ENCODE assay signal across 23 cellular contexts in the genomic region with DNA sequence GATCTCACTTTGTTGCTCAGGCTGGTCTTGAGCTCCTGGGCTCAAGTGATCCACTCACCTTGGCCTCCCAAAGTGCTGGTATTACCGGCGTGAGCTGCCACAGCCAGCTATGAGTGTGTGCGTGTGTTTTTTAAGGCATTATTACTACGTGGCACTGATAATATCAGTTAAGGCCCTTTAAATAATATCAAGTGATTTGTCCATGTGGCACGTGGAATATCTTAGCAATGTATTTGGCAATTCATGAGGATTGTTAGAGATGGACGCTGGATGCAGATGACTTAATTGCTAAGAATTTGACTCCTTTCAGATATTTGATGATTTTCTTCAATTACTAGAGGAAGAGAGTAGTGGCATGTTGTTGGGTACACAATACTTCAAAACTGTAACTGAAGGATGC. TPM values are rescaled to one million over a fixed set of nuclear protein-coding genes. Genes with fewer than 3 reads are reported as not detected.
"Had no signal": no experiment of that assay in that cellular context is flagged by ENCODE, and none has a peak within 500 bp of the region (broad histone marks: within the 10 kb centered on the region; RNA-seq: fewer than 3 reads in every experiment).

No MANE protein-coding gene starts in this region.

- H3K27ac Mint-ChIP-seq: activated CD4-positive, alpha-beta T cell treated with anti-CD3 and anti-CD28 coated beads, Interleukin-2, amount 10 ng/mL, durations not matched to agents 7 days and 5 days; activated CD8-positive, alpha-beta T cell treated with anti-CD3 and anti-CD28 coated beads, Interleukin-2, amount 10 ng/mL, durations not matched to agents 7 days and 5 days; activated naive CD4-positive, alpha-beta T cell treated with anti-CD3 and anti-CD28 coated beads, Interleukin-2, amount 10 ng/mL, durations not matched to agents 7 days and 5 days; memory B cell; naive B cell; T-helper 1 cell treated with Interleukin-12 subunit alpha and Interleukin-12 subunit beta and Interleukin-4 antibody, amounts not matched to agents 30 μg/mL and 1 μg/mL, for 36 hours had no signal

- DNase-seq: activated CD4-positive, alpha-beta T cell treated with anti-CD3 and anti-CD28 coated beads, Interleukin-2, amount 10 ng/mL, durations not matched to agents 7 days and 5 days; activated CD8-positive, alpha-beta T cell treated with anti-CD3 and anti-CD28 coated beads, Interleukin-2, amount 10 ng/mL, durations not matched to agents 7 days and 5 days; activated naive CD4-positive, alpha-beta T cell treated with anti-CD3 and anti-CD28 coated beads, Interleukin-2, amount 10 ng/mL, durations not matched to agents 7 days and 5 days; activated T-cell treated with anti-CD3 and anti-CD28 coated beads, Interleukin-2, amount 50 U/mL, for 4 hours; aorta; cerebellar nuclear complex; effector CD8-positive, alpha-beta T cell; naive B cell; stimulated activated naive CD8-positive, alpha-beta T cell treated with anti-CD3 and anti-CD28 coated beads, Interleukin-15, Interleukin-2, amounts not matched to agents 100 U/mL and 50 U/mL, for 24 hours; substantia nigra; tibial artery had no signal

- H3K4me3 Mint-ChIP-seq: activated CD4-positive, alpha-beta T cell treated with anti-CD3 and anti-CD28 coated beads, Interleukin-2, amount 10 ng/mL, durations not matched to agents 7 days and 5 days; activated CD8-positive, alpha-beta T cell treated with anti-CD3 and anti-CD28 coated beads, Interleukin-2, amount 10 ng/mL, durations not matched to agents 7 days and 5 days; activated naive CD4-positive, alpha-beta T cell treated with anti-CD3 and anti-CD28 coated beads, Interleukin-2, amount 10 ng/mL, durations not matched to agents 7 days and 5 days; activated T-cell treated with anti-CD3 and anti-CD28 coated beads, Interleukin-2, amount 50 U/mL, for 4 hours; memory B cell; naive B cell; neural crest cell; T-helper 1 cell treated with Interleukin-12 subunit alpha and Interleukin-12 subunit beta and Interleukin-4 antibody, amounts not matched to agents 30 μg/mL and 1 μg/mL, for 36 hours had no signal

- ATAC-seq: activated CD8-positive, alpha-beta T cell treated with anti-CD3 and anti-CD28 coated beads, Interleukin-2, amount 10 ng/mL, durations not matched to agents 7 days and 5 days; activated T-cell treated with anti-CD3 and anti-CD28 coated beads, Interleukin-2, amount 50 U/mL, for 4 hours; esophagus mucosa; stimulated activated naive CD8-positive, alpha-beta T cell treated with anti-CD3 and anti-CD28 coated beads, Interleukin-15, Interleukin-2, amounts not matched to agents 100 U/mL and 50 U/mL, for 24 hours had no signal

- H3K9me3 ChIP-seq: prostate gland, right atrium auricular region, tibial artery had no signal

- H3K4me1 ChIP-seq: prostate gland, tibial artery had no signal

- H3K4me3 ChIP-seq: prostate gland, right atrium auricular region, skin epidermis, tibial artery had no signal

- H3K4me1 Mint-ChIP-seq: activated CD4-positive, alpha-beta T cell treated with anti-CD3 and anti-CD28 coated beads, Interleukin-2, amount 10 ng/mL, durations not matched to agents 7 days and 5 days; activated naive CD4-positive, alpha-beta T cell treated with anti-CD3 and anti-CD28 coated beads, Interleukin-2, amount 10 ng/mL, durations not matched to agents 7 days and 5 days; memory B cell; naive B cell had no signal

- H3K36me3 ChIP-seq: prostate gland, right atrium auricular region, tibial artery had no signal

- H3K27me3 ChIP-seq: right atrium auricular region, tibial artery had no signal

- H3K36me3 Mint-ChIP-seq: activated naive CD4-positive, alpha-beta T cell treated with anti-CD3 and anti-CD28 coated beads, Interleukin-2, amount 10 ng/mL, durations not matched to agents 7 days and 5 days; memory B cell; naive B cell had no signal

- H3K27ac ChIP-seq: prostate gland, skin epidermis, tibial artery had no signal

- H3K9me3 Mint-ChIP-seq: activated CD4-positive, alpha-beta T cell treated with anti-CD3 and anti-CD28 coated beads, Interleukin-2, amount 10 ng/mL, durations not matched to agents 7 days and 5 days; activated naive CD4-positive, alpha-beta T cell treated with anti-CD3 and anti-CD28 coated beads, Interleukin-2, amount 10 ng/mL, durations not matched to agents 7 days and 5 days; activated T-cell treated with anti-CD3 and anti-CD28 coated beads, Interleukin-2, amount 50 U/mL, for 4 hours; memory B cell; T-helper 1 cell treated with Interleukin-12 subunit alpha and Interleukin-12 subunit beta and Interleukin-4 antibody, amounts not matched to agents 30 μg/mL and 1 μg/mL, for 36 hours had no signal

- FAIRE-seq: bronchial epithelial cell, urothelium cell line had no signal

RNA-seq across cellular contexts. Expression of a gene that starts 25.5 kb away (rescaled TPM):
- total RNA-seq: activated CD4-positive, alpha-beta T cell treated with anti-CD3 and anti-CD28 coated beads, Interleukin-2, amount 10 ng/mL, durations not matched to agents 7 days and 5 days; activated CD8-positive, alpha-beta T cell treated with anti-CD3 and anti-CD28 coated beads, Interleukin-2, amount 10 ng/mL, durations not matched to agents 7 days and 5 days had no signal

RNA-seq across cellular contexts. Expression of a gene that starts 50.8 kb away (rescaled TPM):
- total RNA-seq: activated CD4-positive, alpha-beta T cell treated with anti-CD3 and anti-CD28 coated beads, Interleukin-2, amount 10 ng/mL, durations not matched to agents 7 days and 5 days; activated CD8-positive, alpha-beta T cell treated with anti-CD3 and anti-CD28 coated beads, Interleukin-2, amount 10 ng/mL, durations not matched to agents 7 days and 5 days; bronchial epithelial cell; esophagus mucosa; fibroblast of villous mesenchyme; kidney epithelial cell; mononuclear cell; right atrium auricular region had no signal
